ENCODE assay signal across 8 cellular contexts in the genomic region with DNA sequence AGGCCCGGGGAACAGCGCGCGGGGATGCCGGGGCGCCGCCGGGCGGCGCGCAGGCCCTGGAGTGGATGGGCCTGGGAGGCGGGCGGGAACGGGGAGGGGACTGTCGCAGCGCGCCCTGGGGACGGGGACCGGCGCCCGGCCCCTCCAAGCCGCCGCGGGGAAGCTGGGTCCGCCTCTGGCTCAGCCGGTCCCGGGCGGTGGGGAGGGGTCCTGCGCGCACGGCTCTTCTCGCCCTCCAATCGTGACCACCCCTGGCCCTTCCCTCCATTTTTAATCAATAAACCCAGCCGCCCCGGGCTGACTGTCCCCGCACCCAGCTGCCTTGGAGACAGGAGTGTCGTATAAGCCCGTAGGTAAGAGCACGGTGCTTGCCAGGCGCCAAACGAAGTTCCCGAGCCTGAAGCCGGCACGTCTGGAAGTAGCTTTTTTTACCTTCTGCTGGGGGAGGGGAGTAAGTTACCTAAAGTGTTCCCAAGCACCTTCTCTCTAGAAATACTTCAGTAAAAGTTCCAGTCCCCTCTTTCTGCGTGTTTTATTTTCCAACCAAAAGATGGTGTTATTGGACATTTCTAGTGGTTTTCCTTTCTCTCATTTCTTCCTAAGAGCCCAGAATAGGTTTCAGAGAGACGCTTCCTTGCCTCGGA. TPM values are rescaled to one million over a fixed set of nuclear protein-coding genes. Genes with fewer than 3 reads are reported as not detected.
A peak's percentile ranks its signal among the peaks of the same experiment; 100 is the strongest.
DNase-seq lines count a peak whose midpoint lies in the region; ATAC-seq and TF ChIP-seq lines count a peak whose summit lies in the region.

No MANE protein-coding gene starts in this region.

- peak; percentile 33 for TF ChIP-seq RAD21 in neural cell (conservative IDR thresholded peaks at IDR 0.05)

- H3K9me3 ChIP-seq in neural cell (ENCODE audit: low read length) (no peaks in the 10 kb centered on the region), thymus (ENCODE audit: control insufficient read depth) (no peaks in the 10 kb centered on the region)

- H3K4me3 Mint-ChIP-seq in activated T-cell treated with anti-CD3 and anti-CD28 coated beads, Interleukin-2, amount 50 U/mL, for 72 hours, result peak overlapping the region; percentile 86 to 94

- peak overlapping the region; percentile 85 for H3K9ac ChIP-seq in neural cell (ENCODE audit: low read length)

- H3K27me3 Mint-ChIP-seq in activated T-cell treated with anti-CD3 and anti-CD28 coated beads, Interleukin-2, amount 50 U/mL, for 72 hours (ENCODE audit: low read depth), result no peaks in the 10 kb centered on the region

- H3K27ac ChIP-seq in ACC112 (ENCODE audit: low read depth, low read length) (no peak overlapping the region), neural cell (ENCODE audit: low read length) (peak overlapping the region; percentile 89), thymus (ENCODE audit: low read depth) (peak overlapping the region; percentile 96)

- no peaks in the 10 kb centered on the region for H3K9me2 ChIP-seq in neural cell (ENCODE audit: insufficient read depth, low read length)

- TF ChIP-seq EP300 in neural cell (conservative IDR thresholded peaks at IDR 0.05; ENCODE audit: poor library complexity, severe bottlenecking), result peak; percentile 54

- H3K9me3 Mint-ChIP-seq in activated T-cell treated with anti-CD3 and anti-CD28 coated beads, Interleukin-2, amount 50 U/mL, for 72 hours, result no peaks in the 10 kb centered on the region

- H3K36me3 ChIP-seq in ACC112 (ENCODE audit: insufficient read depth, low read length) (no peaks in the 10 kb centered on the region), neural cell (ENCODE audit: insufficient read depth, low read length) (no peaks in the 10 kb centered on the region), thymus (ENCODE audit: control insufficient read depth, insufficient read depth) (peaks cover 6% of the 10 kb centered on the region)

- peak; percentile 20 for ATAC-seq in GM18520 (IDR thresholded peaks at IDR 0.05; ENCODE audit: unreplicated experiment)
- peak; percentile 25 for ATAC-seq in HG03159 (IDR thresholded peaks at IDR 0.05; ENCODE audit: unreplicated experiment)
- no peak for ATAC-seq in activated T-cell treated with anti-CD3 and anti-CD28 coated beads, Interleukin-2, amount 50 U/mL, for 72 hours (replicated peaks in 1 of 2)

- H3K79me2 ChIP-seq in ACC112 (ENCODE audit: control insufficient read depth, insufficient read depth, low read length, unreplicated experiment), result peaks cover 16% of the 10 kb centered on the region
- peaks cover 29% of the 10 kb centered on the region for H3K79me2 ChIP-seq in neural cell (replicated peaks; ENCODE audit: insufficient read depth, low read length)

- no peaks in the 10 kb centered on the region for H3K36me3 Mint-ChIP-seq in activated T-cell treated with anti-CD3 and anti-CD28 coated beads, Interleukin-2, amount 50 U/mL, for 72 hours (ENCODE audit: insufficient read depth in 2 of 2)

- WGBS in thymus, result under 1% methylated on average over 47 of the region's 47 CpGs

- H3K4me3 ChIP-seq in ACC112 (ENCODE audit: low read depth, low read length) (peak overlapping the region; percentile 77), fibroblast of the aortic adventitia (ENCODE audit: low read depth, low read length) (peak overlapping the region; percentile 68), neural cell (ENCODE audit: low read length) (peak overlapping the region; percentile 79), thymus (ENCODE audit: low read length) (peak overlapping the region; percentile 93)

- H3K4me1 ChIP-seq in ACC112 (ENCODE audit: control insufficient read depth, insufficient read depth, low read length, unreplicated experiment) (peaks cover 13% of the 10 kb centered on the region), thymus (ENCODE audit: control insufficient read depth, insufficient read depth, low read length) (peaks cover 29% of the 10 kb centered on the region)

- H3F3A ChIP-seq in neural cell (ENCODE audit: insufficient read depth, low read length, poor library complexity, severe bottlenecking), result no peaks in the 10 kb centered on the region

- H2AFZ ChIP-seq in ACC112 (ENCODE audit: low read length, unreplicated experiment), result peak overlapping the region; percentile 78
- H2AFZ ChIP-seq in neural cell (ENCODE audit: low read depth, low read length), result peak overlapping the region; percentile 40

- peaks cover 46% of the 10 kb centered on the region for H3K4me1 Mint-ChIP-seq in activated T-cell treated with anti-CD3 and anti-CD28 coated beads, Interleukin-2, amount 50 U/mL, for 72 hours (ENCODE audit: low read depth)

- TF ChIP-seq CTCF in fibroblast of the aortic adventitia (IDR thresholded peaks at IDR 0.05; ENCODE audit: insufficient read depth, low read length) (no peak), neural cell (IDR thresholded peaks at IDR 0.05; ENCODE audit: poor library complexity, severe bottlenecking) (no peak)

- H3K27me3 ChIP-seq in ACC112 (ENCODE audit: insufficient read depth, low read length), result peaks cover 5% of the 10 kb centered on the region; the same call in 1 of the 2 replicates
- H3K27me3 ChIP-seq in neural cell (ENCODE audit: insufficient read depth, low read depth, low read length), result no peaks in the 10 kb centered on the region
- no peaks in the 10 kb centered on the region for H3K27me3 ChIP-seq in thymus (ENCODE audit: control insufficient read depth, insufficient read depth)

- H3K4me2 ChIP-seq in neural cell (ENCODE audit: low read length), result peak overlapping the region; percentile 91

- peak overlapping the region; percentile 98 for H3K27ac Mint-ChIP-seq in activated T-cell treated with anti-CD3 and anti-CD28 coated beads, Interleukin-2, amount 50 U/mL, for 72 hours

- peaks cover 13% of the 10 kb centered on the region for H4K20me1 ChIP-seq in neural cell (ENCODE audit: insufficient read depth)

- DNase-seq in NCI-H526 treated with DMSO at 0.1 percent for 48 hours (lab: John Stamatoyannopoulos, UW), result peak; percentile 65
- DNase-seq in activated T-cell treated with anti-CD3 and anti-CD28 coated beads, Interleukin-2, amount 50 U/mL, for 72 hours, result no peak
- peak; percentile 33 for DNase-seq in fibroblast of the aortic adventitia (ENCODE audit: low read depth)

TF ChIP-seq in neural cell, 6 proteins besides CTCF, POLR2A, EP300 and RAD21:
- no peak for TF ChIP-seq EZH2 (IDR thresholded peaks at IDR 0.05; ENCODE audit: borderline replicate concordance, insufficient read depth, low read length, poor library complexity, severe bottlenecking)
- TF ChIP-seq MXI1 (conservative IDR thresholded peaks at IDR 0.05; ENCODE audit: poor library complexity, severe bottlenecking), result peak; percentile 62
- TF ChIP-seq SMC3 (conservative IDR thresholded peaks at IDR 0.05; ENCODE audit: poor library complexity), result peak; percentile 48

RNA-seq across cellular contexts. Expression of gene TAF4, which starts 0.8 kb away (rescaled TPM):
- 10 to 100 TPM; 15.7 to 21.5 TPM for total RNA-seq in activated T-cell treated with anti-CD3 and anti-CD28 coated beads, Interleukin-2, amount 50 U/mL, for 72 hours
- total RNA-seq in fibroblast of the aortic adventitia (ENCODE audit: low replicate concordance), result 2.9 and 5.4 TPM in 2 replicates
- polyA plus RNA-seq in neural cell (10.2 and 26.4 TPM in 2 replicates), thymus (12.0 TPM)
- 16.6 and 17.3 TPM in 2 replicates for polyA minus RNA-seq in neural cell

RNA-seq across cellular contexts. Expression of gene LSM14B, which starts 55.8 kb away (rescaled TPM):
- 10 to 100 TPM; 37.2 to 45.3 TPM for total RNA-seq in activated T-cell treated with anti-CD3 and anti-CD28 coated beads, Interleukin-2, amount 50 U/mL, for 72 hours
- total RNA-seq in fibroblast of the aortic adventitia (ENCODE audit: low replicate concordance), result 27.7 and 31.0 TPM in 2 replicates
- 207 and 213 TPM in 2 replicates for polyA plus RNA-seq in neural cell
- polyA minus RNA-seq in neural cell, result 130 and 131 TPM in 2 replicates
- polyA plus RNA-seq in thymus, result 23.1 TPM

Comparison
In these comparisons a context has a peak if more than half of its experiments do, and no peak if none do; other contexts are left out.
1. ATAC-seq: peak in GM18520 (single experiment) and HG03159 (single experiment); none in activated T-cell treated with anti-CD3 and anti-CD28 coated beads, Interleukin-2, amount 50 U/mL, for 72 hours (0 of 2).
2. DNase-seq: peak in NCI-H526 treated with DMSO at 0.1 percent for 48 hours (single experiment) and fibroblast of the aortic adventitia (single experiment); none in activated T-cell treated with anti-CD3 and anti-CD28 coated beads, Interleukin-2, amount 50 U/mL, for 72 hours (0 of 2).
3. Peak in every context shown above with its lines, with median percentiles within 50 percentile points of each other: H3K4me3 ChIP-seq.